Comparison of ENCODE assay signal across 30 cellular contexts in the genomic region with DNA sequence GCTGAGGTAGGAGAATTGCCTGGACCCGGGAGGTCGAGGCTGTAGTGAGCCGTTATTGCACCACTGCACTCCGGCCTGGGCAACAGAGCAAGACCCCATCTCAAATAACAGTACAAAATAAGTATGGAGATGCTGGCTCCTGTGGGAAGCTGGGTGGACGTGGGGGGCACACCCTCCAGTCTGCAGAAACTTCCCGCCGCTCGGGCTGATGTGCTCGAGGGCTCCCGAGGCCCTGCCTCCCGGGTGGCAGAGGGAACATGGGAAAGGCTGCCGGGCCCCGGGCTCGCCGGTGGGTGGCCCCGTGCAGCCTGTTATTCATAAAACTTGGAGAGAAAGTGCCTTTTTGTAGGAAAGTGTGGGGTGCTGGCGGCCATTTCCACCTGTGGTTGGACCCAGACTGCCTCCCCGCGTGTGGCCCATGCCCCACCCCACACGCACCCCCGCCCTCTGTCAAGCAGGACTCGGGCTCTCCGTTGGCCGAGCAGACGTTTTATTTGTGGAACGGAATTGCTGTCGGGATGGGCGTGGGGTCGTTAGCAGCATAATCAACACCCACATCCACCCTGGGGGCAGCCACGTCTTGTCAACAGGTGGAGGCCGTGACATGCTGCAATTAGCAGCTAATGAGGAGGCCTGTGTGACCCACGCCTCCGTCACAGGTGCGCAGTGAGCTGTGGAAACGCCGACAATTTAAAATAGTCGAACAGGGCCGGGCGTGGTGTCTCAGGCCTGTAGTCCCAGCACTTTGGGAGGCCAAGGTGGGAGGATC. TPM values are rescaled to one million over a fixed set of nuclear protein-coding genes. Genes with fewer than 3 reads are reported as not detected.
"Had no signal": no experiment of that assay in that cellular context is flagged by ENCODE, and none has a peak within 500 bp of the region (broad histone marks: within the 10 kb centered on the region; RNA-seq: fewer than 3 reads in every experiment).

No MANE protein-coding gene starts in this region.

- H3K27ac ChIP-seq: adrenal gland, VCaP had no signal

- ATAC-seq: activated naive CD4-positive, alpha-beta T cell treated with anti-CD3 and anti-CD28 coated beads, Interleukin-2, amount 50 U/mL, for 72 hours; Panc1 had no signal

- DNase-seq: activated CD4-positive, alpha-beta memory T cell treated with anti-CD3 and anti-CD28 coated beads, Interleukin-2, amount 10 ng/mL, durations not matched to agents 7 days and 5 days; activated CD4-positive, alpha-beta T cell treated with anti-CD3 and anti-CD28 coated beads for 1 hour; activated CD4-positive, alpha-beta T cell treated with anti-CD3 and anti-CD28 coated beads for 48 hours; activated CD4-positive, CD25-positive, alpha-beta regulatory T cell; activated gamma-delta T cell treated with Interleukin-2 at 50 U/mL for 16 hours; activated naive CD4-positive, alpha-beta T cell treated with anti-CD3 and anti-CD28 coated beads for 36 hours; activated T-cell treated with anti-CD3 and anti-CD28 coated beads, Interleukin-2, amount 50 U/mL, for 1 hour; adrenal gland; caudate nucleus; cerebellar nuclear complex; Karpas-422; KBM-7; NCI-H1105; NCI-H1417 treated with DMSO at 0.1 percent for 48 hours; NCI-H1694 treated with DMSO at 0.1 percent for 48 hours; NCI-H2029; NCI-H345; NCI-H524 treated with DMSO at 0.1 percent for 48 hours; NCI-H82; SW 1271; T-helper 1 cell; T-helper 2 cell; T-helper 9 cell had no signal

- H3K27me3 ChIP-seq: adrenal gland had no signal

- H3K4me1 ChIP-seq: adrenal gland had no signal

- FAIRE-seq: bronchial epithelial cell had no signal

- H3K9me3 ChIP-seq: adrenal gland had no signal

- H3K36me3 ChIP-seq: adrenal gland had no signal

- H3K4me3 ChIP-seq: adrenal gland had no signal

RNA-seq across cellular contexts. Expression of gene MSLN, which starts 12.4 kb away (rescaled TPM):
- total RNA-seq: activated CD4-positive, alpha-beta memory T cell treated with anti-CD3 and anti-CD28 coated beads, Interleukin-2, amount 10 ng/mL, durations not matched to agents 7 days and 5 days; activated CD8-positive, alpha-beta memory T cell treated with anti-CD3 and anti-CD28 coated beads for 36 hours; activated naive CD4-positive, alpha-beta T cell treated with anti-CD3 and anti-CD28 coated beads for 36 hours; activated naive CD4-positive, alpha-beta T cell treated with anti-CD3 and anti-CD28 coated beads, Interleukin-2, amount 50 U/mL, for 72 hours; activated T-helper 2 cell treated with anti-CD3 and anti-CD28 coated beads, Interferon-gamma antibody, Interleukin-2, Interleukin-4, amounts not matched to agents 10 μg/mL and 5 μg/mL and 100 μg/mL, durations not matched to agents 14 hours and 24 hours and 36 hours; RPMI7951 had no signal
